1 cellular context compared by ENCODE assay signal in the genomic region with DNA sequence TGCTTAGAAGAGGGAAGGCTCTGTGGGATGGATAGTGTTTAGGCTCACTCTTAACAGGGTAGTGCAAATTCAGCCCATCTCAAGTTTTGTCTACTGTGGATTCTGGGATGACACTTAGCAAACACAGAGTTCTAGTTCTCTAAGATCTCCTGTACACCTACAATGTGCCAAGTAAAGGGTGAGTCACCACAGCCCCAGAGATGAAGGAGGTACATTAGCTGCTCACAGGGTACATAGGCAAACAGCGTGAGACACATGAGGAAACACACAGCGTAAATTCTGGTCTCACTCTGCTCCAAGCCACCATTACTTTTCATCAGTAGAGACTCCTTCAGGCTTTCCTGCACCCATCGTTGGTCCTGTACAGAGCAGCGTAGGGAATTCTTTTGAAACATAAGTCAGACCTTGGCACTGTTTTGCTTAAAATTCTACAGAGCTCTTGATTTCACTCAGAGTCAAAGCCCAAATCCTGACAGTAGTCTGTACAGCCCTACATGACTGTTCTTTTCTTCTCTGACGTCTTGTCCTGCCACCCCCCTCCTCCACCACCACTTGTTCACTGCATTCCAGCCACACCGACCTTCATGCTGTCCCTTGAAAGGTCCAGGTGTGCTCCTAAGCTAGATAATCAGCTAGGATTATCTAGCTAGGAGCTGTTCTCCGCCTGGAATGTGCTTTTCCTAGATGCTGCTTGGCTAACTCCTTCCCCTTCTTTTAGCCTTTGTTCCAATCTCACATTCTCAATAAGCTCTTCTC.
A peak's percentile ranks its signal among the peaks of the same experiment; 100 is the strongest.
TF ChIP-seq lines count a peak whose summit lies in the region.

No MANE protein-coding gene starts in this region.

TF ChIP-seq in H1, 55 proteins besides CTCF, POLR2A, EP300 and RAD21:
- peak; percentile 44; the same call in 1 of the 2 replicates for TF ChIP-seq TEAD4 (IDR thresholded peaks at IDR 0.05; ENCODE audit: low read depth, low read length)
- 0 out of 2 replicates have a peak, but pooled peaks have one; percentile 42 for TF ChIP-seq TCF12 (IDR thresholded peaks at IDR 0.05; ENCODE audit: low read depth, low read length)
- no peak for TF ChIP-seq CBX8 (IDR thresholded peaks at IDR 0.05; ENCODE audit: borderline replicate concordance, low read depth, low read length)
